Comparison of ENCODE assay signal across 8 cellular contexts in genomic region chr7:90402785-90403173, GRCh38. TPM values are rescaled to one million over a fixed set of nuclear protein-coding genes. Genes with fewer than 3 reads are reported as not detected.
A peak's percentile ranks its signal among the peaks of the same experiment; 100 is the strongest.
DNase-seq lines count a peak whose midpoint lies in the region; ATAC-seq, FAIRE-seq and TF ChIP-seq lines count a peak whose summit lies in the region.

No MANE protein-coding gene starts in this region.

- no peaks in the 10 kb centered on the region for H3K9me3 ChIP-seq in skeletal muscle satellite cell (replicated peaks; ENCODE audit: low read length)

- peak overlapping the region; percentile 94 for H3K4me2 ChIP-seq in skeletal muscle satellite cell (ENCODE audit: low read length)

- peak overlapping the region; percentile 96 for H3K9ac ChIP-seq in skeletal muscle satellite cell (ENCODE audit: low read depth, low read length)

- H3K4me1 ChIP-seq in skeletal muscle satellite cell (ENCODE audit: control insufficient read depth, insufficient read depth, low read length): peaks cover 20% of the 10 kb centered on the region

- peak overlapping the region; percentile 70 for H3K4me3 ChIP-seq in fibroblast of villous mesenchyme (ENCODE audit: low read depth, low read length)
- peak overlapping the region; percentile 87 for H3K4me3 ChIP-seq in skeletal muscle satellite cell (ENCODE audit: low read length)

- peaks cover 25% of the 10 kb centered on the region for H3K36me3 ChIP-seq in skeletal muscle satellite cell (ENCODE audit: insufficient read depth, low read length)

- no peak for TF ChIP-seq POLR2A in GM12891 (IDR thresholded peaks at IDR 0.05; ENCODE audit: low read depth, low read length)

- no peak for TF ChIP-seq CTCF in fibroblast of villous mesenchyme (IDR thresholded peaks at IDR 0.05; ENCODE audit: insufficient read depth, low read depth, low read length)

- peak; percentile 13 for ATAC-seq in GM19455 (IDR thresholded peaks at IDR 0.05; ENCODE audit: unreplicated experiment)
- ATAC-seq in HG02798 (IDR thresholded peaks at IDR 0.05; ENCODE audit: poor library complexity, unreplicated experiment): no peak

- no peaks in the 10 kb centered on the region for H3K27me3 ChIP-seq in skeletal muscle satellite cell (ENCODE audit: control insufficient read depth, insufficient read depth, low read length)

- FAIRE-seq in GM12891 (lab: Jason Lieb, UNC): no peak

- DNase-seq in SW480 (ENCODE audit: low spot score) (peak; percentile 16), fibroblast of villous mesenchyme (ENCODE audit: low read depth) (no peak), NCI-H69 (lab: John Stamatoyannopoulos, UW) (no peak), KG1 (lab: John Stamatoyannopoulos, UW) (no peak), GM12891 (ENCODE audit: insufficient read length, low spot score) (no peak)

TF ChIP-seq in GM12891, 5 proteins besides CTCF, POLR2A, EP300 and RAD21:
- TF ChIP-seq POU2F2 (IDR thresholded peaks at IDR 0.05; ENCODE audit: low read depth, low read length): no peak
- no peak for TF ChIP-seq POLR2AphosphoS5 (IDR thresholded peaks at IDR 0.05; ENCODE audit: low read depth, low read length)
- no peak for TF ChIP-seq TAF1 (IDR thresholded peaks at IDR 0.05; ENCODE audit: low read depth, low read length)
- TF ChIP-seq PAX5 (IDR thresholded peaks at IDR 0.05; ENCODE audit: insufficient read depth, low read length, severe bottlenecking): no peak
- TF ChIP-seq SPI1 (IDR thresholded peaks at IDR 0.05; ENCODE audit: low read depth, low read length): no peak

RNA-seq across cellular contexts. Expression of gene CLDN12, which starts 0.5 kb away (rescaled TPM):
- 28.3 and 49.2 TPM in 2 replicates for total RNA-seq in fibroblast of villous mesenchyme
- 37.6 and 46.1 TPM in 2 replicates for total RNA-seq in skeletal muscle satellite cell (2012; rRNA removed)
- 3.2 TPM for polyA plus RNA-seq in GM12891 (2012; ENCODE audit: low read depth, missing spikeins)

RNA-seq across cellular contexts. Expression of gene GTPBP10, which starts 56.3 kb away (rescaled TPM):
- total RNA-seq in fibroblast of villous mesenchyme: 16.0 and 16.1 TPM in 2 replicates
- 17.5 and 35.2 TPM in 2 replicates for total RNA-seq in skeletal muscle satellite cell (2012; rRNA removed)
- 14.6 TPM for polyA plus RNA-seq in GM12891 (2012; ENCODE audit: low read depth, missing spikeins)
